Comparison of ENCODE assay signal across 10 cellular contexts in genomic region chr19:13849277-13849676, GRCh38. TPM values are rescaled to one million over a fixed set of nuclear protein-coding genes. Genes with fewer than 3 reads are reported as not detected.
DNase-seq lines count a peak whose midpoint lies in the region; ATAC-seq and TF ChIP-seq lines count a peak whose summit lies in the region.
"Had no signal": no experiment of that assay in that cellular context is flagged by ENCODE, and none has a peak within 500 bp of the region (broad histone marks: within the 10 kb centered on the region; RNA-seq: fewer than 3 reads in every experiment).

No MANE protein-coding gene starts in this region.

- H3K27me3 ChIP-seq in transverse colon = no peaks in the 10 kb centered on the region

- H3K27ac Mint-ChIP-seq in activated T-cell treated with anti-CD3 and anti-CD28 coated beads, Interleukin-2, amount 50 U/mL, for 72 hours = peak overlapping the region; percentile 29
- peak overlapping the region; percentile 100 for H3K27ac Mint-ChIP-seq in chondrocyte (ENCODE audit: unreplicated experiment)
- peak overlapping the region in 4 of 6 donors; percentile 43 to 100 (median 95) for H3K27ac Mint-ChIP-seq in naive B cell

- H3K4me1 Mint-ChIP-seq in activated T-cell treated with anti-CD3 and anti-CD28 coated beads, Interleukin-2, amount 50 U/mL, for 72 hours (ENCODE audit: low read depth) = peaks cover 45% of the 10 kb centered on the region
- H3K4me1 Mint-ChIP-seq in chondrocyte (ENCODE audit: low read depth) (peaks cover 73% of the 10 kb centered on the region), naive B cell (peaks cover 24 to 37% (median 27%) of the 10 kb centered on the region in 3 donors)

- 83 to 91% methylated on average over 1 to 4 of the region's 6 CpGs for WGBS in transverse colon (ENCODE audit: low coverage in 1 of 2), 2 donors

- DNase-seq in activated T-cell treated with anti-CD3 and anti-CD28 coated beads, Interleukin-2, amount 50 U/mL, for 72 hours = peak in 1 of 2 donors; percentile 2
- DNase-seq in activated T-cell treated with anti-CD3 and anti-CD28 coated beads, Interleukin-2, amount 50 U/mL, for 1 hour = no peak
- DNase-seq in chondrocyte (ENCODE audit: low spot score) (no peak), naive B cell (no peak), transverse colon (no peak), NCI-H1436 (lab: John Stamatoyannopoulos, UW) (no peak)
- DNase-seq: C1 segment of cervical spinal cord, hippocampal formation had no signal

- no peaks in the 10 kb centered on the region for H3K36me3 ChIP-seq in transverse colon

- ATAC-seq in activated T-cell treated with anti-CD3 and anti-CD28 coated beads, Interleukin-2, amount 50 U/mL, for 72 hours (replicated peaks in 1 of 2) = no peak
- ATAC-seq in naive B cell (ENCODE audit: low read depth in 2 of 2) (no peak), GM21526 (IDR thresholded peaks at IDR 0.05; ENCODE audit: low FRiP score, unreplicated experiment) (no peak), GM18498 (IDR thresholded peaks at IDR 0.05; ENCODE audit: unreplicated experiment) (no peak)

- H3K4me3 ChIP-seq in transverse colon = no peak overlapping the region

- H3K4me3 Mint-ChIP-seq in activated T-cell treated with anti-CD3 and anti-CD28 coated beads, Interleukin-2, amount 50 U/mL, for 72 hours = peak overlapping the region in 1 of 2 donors; percentile 31
- no peak overlapping the region for H3K4me3 Mint-ChIP-seq in chondrocyte (ENCODE audit: unreplicated experiment)
- peak overlapping the region in 2 of 8 donors; percentile 42 to 59 for H3K4me3 Mint-ChIP-seq in naive B cell

- no peaks in the 10 kb centered on the region for H3K9me3 ChIP-seq in transverse colon

- H3K4me1 ChIP-seq in transverse colon = peaks cover 38 to 63% (median 49%) of the 10 kb centered on the region in 4 donors

- TF ChIP-seq POLR2A in transverse colon (IDR thresholded peaks at IDR 0.05) = no peak

- in situ Hi-C loops in transverse colon (cut with MboI; ENCODE audit: low pct_ligation_motif_present in 1 of 4, low pct_unique_long_range_greater_than_20kb in 1 of 4, low sequenced_read_pairs in 3 of 4) = no loop called here

- H3K27ac ChIP-seq in transverse colon = peak overlapping the region; percentile 99 to 100 (median 100)

- H3K36me3 Mint-ChIP-seq in activated T-cell treated with anti-CD3 and anti-CD28 coated beads, Interleukin-2, amount 50 U/mL, for 72 hours (ENCODE audit: insufficient read depth in 2 of 2) = no peaks in the 10 kb centered on the region
- no peaks in the 10 kb centered on the region for H3K36me3 Mint-ChIP-seq in chondrocyte (ENCODE audit: low read depth)
- H3K36me3 Mint-ChIP-seq in naive B cell = no peaks in the 10 kb centered on the region

- TF ChIP-seq CTCF in chondrocyte (IDR thresholded peaks at IDR 0.05) (no peak), transverse colon (IDR thresholded peaks at IDR 0.05) (no peak)

- no peak for TF ChIP-seq EP300 in transverse colon (IDR thresholded peaks at IDR 0.05; ENCODE audit: low read depth)

- intact Hi-C loops in transverse colon (cut with DNase I; ENCODE audit: low total_unique reads) = loop anchor here (5.0 kb wide), 1 partner anchor 57 kb away; no protein-coding TSS in a partner anchor

- no peaks in the 10 kb centered on the region for H3K27me3 Mint-ChIP-seq in activated T-cell treated with anti-CD3 and anti-CD28 coated beads, Interleukin-2, amount 50 U/mL, for 72 hours (ENCODE audit: low read depth)
- H3K27me3 Mint-ChIP-seq in chondrocyte (ENCODE audit: low read depth) (no peaks in the 10 kb centered on the region), naive B cell (peaks cover 6 to 23% (median 8%) of the 10 kb centered on the region in 3 donors)

- no peaks in the 10 kb centered on the region for H3K9me3 Mint-ChIP-seq in activated T-cell treated with anti-CD3 and anti-CD28 coated beads, Interleukin-2, amount 50 U/mL, for 72 hours
- H3K9me3 Mint-ChIP-seq in chondrocyte (ENCODE audit: low read depth) (no peaks in the 10 kb centered on the region), naive B cell (no peaks in the 10 kb centered on the region)

RNA-seq across cellular contexts. Expression of gene NANOS3, which starts 27.7 kb away (rescaled TPM):
- 1 to 10 TPM; 3.1 to 3.8 TPM for total RNA-seq in activated T-cell treated with anti-CD3 and anti-CD28 coated beads, Interleukin-2, amount 50 U/mL, for 72 hours
- total RNA-seq in chondrocyte (4.4 to 6.7 TPM (median 4.7 TPM) in 3 replicates), transverse colon (not detected)
- not detected for polyA plus RNA-seq in naive B cell (ENCODE audit: low read depth in 6 of 6)

RNA-seq across cellular contexts. Expression of gene ZSWIM4, which starts 54.0 kb away (rescaled TPM):
- 10 to 100 TPM; 11.1 to 12.0 TPM for total RNA-seq in activated T-cell treated with anti-CD3 and anti-CD28 coated beads, Interleukin-2, amount 50 U/mL, for 72 hours
- total RNA-seq in chondrocyte (6.8 to 10.6 TPM (median 9.5 TPM) in 3 replicates), transverse colon (1 to 10 TPM; 2.3 to 5.1 (median 2.9) TPM)
- polyA plus RNA-seq in naive B cell (ENCODE audit: low read depth in 6 of 6) = 1 to 10 TPM in 1 of 6 donors, under 1 TPM in 4, not detected in 1; 0.65 to 2.2 (median 0.89) TPM

RNA-seq across cellular contexts. Expression of gene BRME1, which starts 56.6 kb away (rescaled TPM):
- total RNA-seq in activated T-cell treated with anti-CD3 and anti-CD28 coated beads, Interleukin-2, amount 50 U/mL, for 72 hours = 10 to 100 TPM; 13.2 to 15.7 TPM
- 2.9 to 3.5 TPM (median 3.0 TPM) in 3 replicates for total RNA-seq in chondrocyte
- under 1 TPM in 2 of 6 donors, not detected in 4; 0.47 to 0.51 TPM for polyA plus RNA-seq in naive B cell (ENCODE audit: low read depth in 6 of 6)
- total RNA-seq in transverse colon = 100 to 1,000 TPM in 1 of 4 donors, 1 to 10 TPM in 3; 5.2 to 102 (median 6.7) TPM

RNA-seq across cellular contexts. Expression of gene CC2D1A, which starts 56.7 kb away (rescaled TPM):
- total RNA-seq in activated T-cell treated with anti-CD3 and anti-CD28 coated beads, Interleukin-2, amount 50 U/mL, for 72 hours = 10 to 100 TPM; 39.4 to 44.7 TPM
- total RNA-seq in chondrocyte = 33.7 to 42.9 TPM (median 35.2 TPM) in 3 replicates
- polyA plus RNA-seq in naive B cell (ENCODE audit: low read depth in 6 of 6) = 10 to 100 TPM in 2 of 6 donors, 1 to 10 TPM in 4; 2.9 to 13.9 (median 4.3) TPM
- 100 to 1,000 TPM; 113 to 294 (median 177) TPM for total RNA-seq in transverse colon

Comparison
In these comparisons a context has a peak if more than half of its experiments do, and no peak if none do; other contexts are left out.
1. H3K27ac Mint-ChIP-seq: peak in every context shown above with its lines; median percentile 100 in chondrocyte; 95 in naive B cell; 29 in activated T-cell treated with anti-CD3 and anti-CD28 coated beads, Interleukin-2, amount 50 U/mL, for 72 hours.